In the genomic region with DNA sequence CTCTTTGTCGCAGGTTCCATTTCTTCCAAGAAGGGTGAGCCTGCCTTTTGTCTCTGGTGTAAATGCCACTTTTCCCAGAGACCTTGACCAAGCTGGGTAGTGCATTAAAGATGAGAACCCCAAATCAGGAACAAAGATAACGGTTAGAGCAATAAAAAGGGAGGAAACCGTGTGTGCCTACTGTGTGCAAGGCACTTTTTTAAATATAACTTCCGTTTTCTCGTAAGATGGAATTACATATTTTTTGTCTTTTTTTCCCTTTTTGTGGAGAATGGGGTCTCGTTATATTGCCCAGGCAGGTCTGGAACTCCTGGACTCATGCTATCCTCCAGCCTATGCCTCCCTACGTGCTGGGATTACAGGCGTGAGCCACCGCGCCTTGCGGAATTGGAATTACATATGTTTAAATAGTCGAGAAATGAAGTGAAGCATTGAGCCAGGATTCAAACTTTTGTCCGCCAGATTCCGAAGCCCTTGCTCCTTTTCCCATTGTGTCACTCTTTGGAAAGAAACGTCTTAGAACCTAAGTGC, we compare ENCODE assay signal across 7 cellular contexts. TPM values are rescaled to one million over a fixed set of nuclear protein-coding genes. Genes with fewer than 3 reads are reported as not detected.
DNase-seq lines count a peak whose midpoint lies in the region; ATAC-seq, FAIRE-seq and TF ChIP-seq lines count a peak whose summit lies in the region.

No MANE protein-coding gene starts in this region.

- intact Hi-C loops in activated CD4-positive, alpha-beta memory T cell treated with anti-CD3 and anti-CD28 coated beads for 36 hours (cut with micrococcal nuclease): loop anchor here (1.0 to 10.0 kb wide), 11 partner anchors 11 to 406 kb away; partner anchors contain the start of genes ANKRD52, MYL6B, ORMDL2 and RAB5B

- peaks cover 32% of the 10 kb centered on the region for H3K4me1 Mint-ChIP-seq in HFFc6 (ENCODE audit: low read depth)
- peaks cover 33% of the 10 kb centered on the region for H3K4me1 Mint-ChIP-seq in activated CD4-positive, alpha-beta memory T cell treated with anti-CD3 and anti-CD28 coated beads for 36 hours (ENCODE audit: low read depth)
- peaks cover 29 to 42% of the 10 kb centered on the region in 2 donors for H3K4me1 Mint-ChIP-seq in stimulated activated naive B cell treated with anti-CD40 and anti-IgM and Interleukin-4, amounts not matched to agents 10 μg/mL and 1 μg/mL and 100 μg/mL, for 72 hours

- no peak for ATAC-seq in stimulated activated naive B cell treated with anti-CD40 and anti-IgM and Interleukin-4, amounts not matched to agents 10 μg/mL and 1 μg/mL and 100 μg/mL, for 72 hours (replicated peaks)
- ATAC-seq in HG03045 (IDR thresholded peaks at IDR 0.05; ENCODE audit: unreplicated experiment): no peak

- CTCF ChIA-PET in activated CD4-positive, alpha-beta memory T cell treated with anti-CD3 and anti-CD28 coated beads for 36 hours (lab: Charles Lee): interaction anchor here (2.7 to 4.0 kb wide), 3 partner anchors 16 to 240 kb away, joined by 12 to 50 read pairs (median 33); partner anchors contain the start of gene SMARCC2

- peaks cover 7% of the 10 kb centered on the region for H3K4me1 ChIP-seq in iPS-15b (ENCODE audit: control insufficient read depth, insufficient read depth, low read length)

- peak overlapping the region; percentile 90 for H3K4me3 Mint-ChIP-seq in HFFc6
- H3K4me3 Mint-ChIP-seq in activated CD4-positive, alpha-beta memory T cell treated with anti-CD3 and anti-CD28 coated beads for 36 hours: peak overlapping the region; percentile 87
- H3K4me3 Mint-ChIP-seq in stimulated activated naive B cell treated with anti-CD40 and anti-IgM and Interleukin-4, amounts not matched to agents 10 μg/mL and 1 μg/mL and 100 μg/mL, for 72 hours: peak overlapping the region; percentile 86 to 92

- H3K9me3 Mint-ChIP-seq in HFFc6: no peaks in the 10 kb centered on the region
- H3K9me3 Mint-ChIP-seq in activated CD4-positive, alpha-beta memory T cell treated with anti-CD3 and anti-CD28 coated beads for 36 hours: no peaks in the 10 kb centered on the region
- no peaks in the 10 kb centered on the region for H3K9me3 Mint-ChIP-seq in stimulated activated naive B cell treated with anti-CD40 and anti-IgM and Interleukin-4, amounts not matched to agents 10 μg/mL and 1 μg/mL and 100 μg/mL, for 72 hours

- H3K27me3 Mint-ChIP-seq in HFFc6 (ENCODE audit: insufficient read depth): peaks cover 9% of the 10 kb centered on the region
- no peaks in the 10 kb centered on the region for H3K27me3 Mint-ChIP-seq in activated CD4-positive, alpha-beta memory T cell treated with anti-CD3 and anti-CD28 coated beads for 36 hours
- no peaks in the 10 kb centered on the region for H3K27me3 Mint-ChIP-seq in stimulated activated naive B cell treated with anti-CD40 and anti-IgM and Interleukin-4, amounts not matched to agents 10 μg/mL and 1 μg/mL and 100 μg/mL, for 72 hours

- peak overlapping the region; percentile 40 for H3K9ac ChIP-seq in iPS-15b (ENCODE audit: low read depth, low read length)

- FAIRE-seq in HTR-8/SVneo (lab: Jason Lieb, UNC): no peak

- DNase-seq in HFFc6 (no peak), HTR-8/SVneo (ENCODE audit: insufficient read length, low spot score) (no peak), MV-4-11 (lab: John Stamatoyannopoulos, UW) (no peak)
- no peak for DNase-seq in activated CD4-positive, alpha-beta memory T cell treated with anti-CD3 and anti-CD28 coated beads for 36 hours
- DNase-seq in stimulated activated naive B cell treated with anti-CD40 and anti-IgM and Interleukin-4, amounts not matched to agents 10 μg/mL and 1 μg/mL and 100 μg/mL, for 72 hours: no peak

- H3K36me3 Mint-ChIP-seq in HFFc6 (ENCODE audit: low read depth): no peaks in the 10 kb centered on the region
- peaks cover 9% of the 10 kb centered on the region for H3K36me3 Mint-ChIP-seq in activated CD4-positive, alpha-beta memory T cell treated with anti-CD3 and anti-CD28 coated beads for 36 hours
- H3K36me3 Mint-ChIP-seq in stimulated activated naive B cell treated with anti-CD40 and anti-IgM and Interleukin-4, amounts not matched to agents 10 μg/mL and 1 μg/mL and 100 μg/mL, for 72 hours: peaks cover 9 to 27% of the 10 kb centered on the region in 2 donors

- POLR2A ChIA-PET in activated CD4-positive, alpha-beta memory T cell treated with anti-CD3 and anti-CD28 coated beads for 36 hours (lab: Charles Lee): interaction anchor here (0.7 kb wide), 1 partner anchor 105 kb away, joined by 3 read pairs; the partner anchor contains the start of gene ZC3H10

- peak overlapping the region; percentile 88 for H3K27ac Mint-ChIP-seq in HFFc6
- peak overlapping the region; percentile 80 for H3K27ac Mint-ChIP-seq in activated CD4-positive, alpha-beta memory T cell treated with anti-CD3 and anti-CD28 coated beads for 36 hours
- H3K27ac Mint-ChIP-seq in stimulated activated naive B cell treated with anti-CD40 and anti-IgM and Interleukin-4, amounts not matched to agents 10 μg/mL and 1 μg/mL and 100 μg/mL, for 72 hours: peak overlapping the region; percentile 76

- peak overlapping the region; percentile 30 for H3K4me3 ChIP-seq in iPS-15b (ENCODE audit: low read depth, low read length)

- no peak for TF ChIP-seq CTCF in HFFc6 (IDR thresholded peaks at IDR 0.05)

- H3K27me3 ChIP-seq in iPS-15b (ENCODE audit: control insufficient read depth, insufficient read depth, low read length): no peaks in the 10 kb centered on the region

- no peaks in the 10 kb centered on the region for H3K36me3 ChIP-seq in iPS-15b (ENCODE audit: control insufficient read depth, insufficient read depth, low read length)

- no peaks in the 10 kb centered on the region for H3K9me3 ChIP-seq in iPS-15b (ENCODE audit: control insufficient read depth, insufficient read depth, low read length)

RNA-seq across cellular contexts. Expression of gene NABP2, which starts 0.5 kb away (rescaled TPM):
- total RNA-seq in HFFc6 (2021; fragmentation: NEBNext Ultra II Directional; extraction: Animal tissue kit (Norgen Biotek cat#: 25700)): 10 to 100 TPM; 46.8 to 53.6 (median 49.4) TPM
- total RNA-seq in activated CD4-positive, alpha-beta memory T cell treated with anti-CD3 and anti-CD28 coated beads for 36 hours: 10 to 100 TPM; 62.0 to 62.2 TPM

RNA-seq across cellular contexts. Expression of gene RNF41, which starts 1.9 kb away (rescaled TPM):
- 100 to 1,000 TPM in 1 of 6 experiments, 10 to 100 TPM in 5; 65.9 to 103 (median 71.2) TPM for total RNA-seq in HFFc6 (2021; fragmentation: NEBNext Ultra II Directional; extraction: Animal tissue kit (Norgen Biotek cat#: 25700))
- 10 to 100 TPM; 28.2 to 31.2 TPM for total RNA-seq in activated CD4-positive, alpha-beta memory T cell treated with anti-CD3 and anti-CD28 coated beads for 36 hours

RNA-seq across cellular contexts. Expression of gene SLC39A5, which starts 6.2 kb away (rescaled TPM):
- under 1 TPM in 1 of 6 experiments, not detected in 5; 0.10 TPM for total RNA-seq in HFFc6 (2021; fragmentation: NEBNext Ultra II Directional; extraction: Animal tissue kit (Norgen Biotek cat#: 25700))
- 1 to 10 TPM in 1 of 2 experiments, under 1 TPM in 1; 0.59 to 1.7 TPM for total RNA-seq in activated CD4-positive, alpha-beta memory T cell treated with anti-CD3 and anti-CD28 coated beads for 36 hours

RNA-seq across cellular contexts. Expression of gene SMARCC2, which starts 34.4 kb away (rescaled TPM):
- total RNA-seq in HFFc6 (2021; fragmentation: NEBNext Ultra II Directional; extraction: Animal tissue kit (Norgen Biotek cat#: 25700)): 10 to 100 TPM; 72.1 to 99.8 (median 87.1) TPM
- 100 to 1,000 TPM in 1 of 2 experiments, 10 to 100 TPM in 1; 96.4 to 103 TPM for total RNA-seq in activated CD4-positive, alpha-beta memory T cell treated with anti-CD3 and anti-CD28 coated beads for 36 hours

RNA-seq across cellular contexts. Expression of gene ANKRD52, which starts 34.5 kb away (rescaled TPM):
- total RNA-seq in HFFc6 (2021; fragmentation: NEBNext Ultra II Directional; extraction: Animal tissue kit (Norgen Biotek cat#: 25700)): 10 to 100 TPM; 57.9 to 87.8 (median 68.6) TPM
- total RNA-seq in activated CD4-positive, alpha-beta memory T cell treated with anti-CD3 and anti-CD28 coated beads for 36 hours: 10 to 100 TPM; 34.1 to 37.0 TPM
